23 cellular contexts compared by ENCODE assay signal in genomic region chr9:73216016-73216415, GRCh38.
"Had no signal": no experiment of that assay in that cellular context is flagged by ENCODE, and none has a peak within 500 bp of the region (broad histone marks: within the 10 kb centered on the region; RNA-seq: fewer than 3 reads in every experiment).

No MANE protein-coding gene starts in this region.

- ATAC-seq: foreskin keratinocyte; pancreas; psoas muscle; right cardiac atrium; stimulated activated naive CD8-positive, alpha-beta T cell treated with anti-CD3 and anti-CD28 coated beads, Interleukin-15, amount 100 ng/mL, for 72 hours had no signal

- H3K4me1 ChIP-seq: adrenal gland, ascending aorta, colonic mucosa, left ventricle myocardium inferior, pancreas, psoas muscle, suprapubic skin, uterus had no signal

- H3K27ac ChIP-seq: adrenal gland, ascending aorta, brain microvascular endothelial cell, colonic mucosa, foreskin keratinocyte, left ventricle myocardium inferior, neutrophil, pancreas, psoas muscle, suprapubic skin, tibial nerve, uterus had no signal

- H3K4me3 ChIP-seq: adrenal gland, ascending aorta, colonic mucosa, left ventricle myocardium inferior, pancreas, psoas muscle, suprapubic skin, tibial nerve, uterus had no signal

- H3K36me3 ChIP-seq: adrenal gland, ascending aorta, brain microvascular endothelial cell, colonic mucosa, left ventricle myocardium inferior, neutrophil, pancreas, suprapubic skin, tibial nerve, uterus had no signal

- H3K4me1 Mint-ChIP-seq: natural killer cell had no signal

- H3K36me3 Mint-ChIP-seq: activated naive CD8-positive, alpha-beta T cell; mesothelial cell of epicardium; natural killer cell had no signal

- H3K27ac Mint-ChIP-seq: mesothelial cell of epicardium; natural killer cell; stimulated activated naive CD8-positive, alpha-beta T cell treated with anti-CD3 and anti-CD28 coated beads, Interleukin-15, amount 100 ng/mL, for 72 hours had no signal

- H3K4me3 Mint-ChIP-seq: activated naive CD8-positive, alpha-beta T cell; mesothelial cell of epicardium; natural killer cell; stimulated activated naive CD8-positive, alpha-beta T cell treated with anti-CD3 and anti-CD28 coated beads, Interleukin-15, amount 100 ng/mL, for 72 hours had no signal

- H3K27me3 ChIP-seq: adrenal gland, ascending aorta, brain microvascular endothelial cell, colonic mucosa, neutrophil, pancreas, suprapubic skin, tibial nerve, uterus had no signal

- H3K9me3 ChIP-seq: adrenal gland, ascending aorta, colonic mucosa, left ventricle myocardium inferior, neutrophil, pancreas, psoas muscle, suprapubic skin, tibial nerve, uterus had no signal

- DNase-seq: activated gamma-delta T cell treated with Interleukin-2 at 50 U/mL for 16 hours; activated T-cell treated with anti-CD3 and anti-CD28 coated beads, Interleukin-2, amount 50 U/mL, for 1 hour; adrenal gland; brain microvascular endothelial cell; caudate nucleus; colonic mucosa; foreskin keratinocyte; kidney glomerular epithelial cell; left ventricle myocardium inferior; natural killer cell; pancreas; psoas muscle; right cardiac atrium; stimulated activated CD4-positive, alpha-beta T cell treated with anti-CD3 and anti-CD28 coated beads, Interleukin-12 subunit alpha, Interleukin-12 subunit beta, amount 100 ng/mL, for 4 hours; stimulated activated CD4-positive, alpha-beta T cell treated with anti-CD3 and anti-CD28 coated beads, Interleukin-4, amount 100 ng/mL, for 4 hours; stimulated activated naive CD8-positive, alpha-beta T cell treated with anti-CD3 and anti-CD28 coated beads, Interleukin-15, amount 100 ng/mL, for 72 hours; uterus had no signal

- H3K9me3 Mint-ChIP-seq: natural killer cell had no signal
